In genomic region chr14:35374273-35374681, GRCh38 we compare ENCODE assay signal across 11 cellular contexts. TPM values are rescaled to one million over a fixed set of nuclear protein-coding genes. Genes with fewer than 3 reads are reported as not detected.
A peak's percentile ranks its signal among the peaks of the same experiment; 100 is the strongest.
DNase-seq lines count a peak whose midpoint lies in the region; ATAC-seq, FAIRE-seq and TF ChIP-seq lines count a peak whose summit lies in the region.
"Had no signal": no experiment of that assay in that cellular context is flagged by ENCODE, and none has a peak within 500 bp of the region (broad histone marks: within the 10 kb centered on the region; RNA-seq: fewer than 3 reads in every experiment).

No MANE protein-coding gene starts in this region.

- H3K27ac ChIP-seq in left ventricle myocardium inferior (replicated peaks) (no peak overlapping the region), K562 (ENCODE audit: extremely low read depth, low read depth, low read length) (peak overlapping the region; percentile 36; the same call in 2 of the 3 replicates), vagina (peak overlapping the region; percentile 69)
- H3K27ac ChIP-seq: cardiac muscle cell had no signal

- peak overlapping the region; percentile 81 for H2AFZ ChIP-seq in K562 (ENCODE audit: low read depth, low read length)

- intact Hi-C loops in Right ventricle myocardium superior (cut with DNase I) (no loop called here), left ventricle myocardium inferior (cut with micrococcal nuclease) (no loop called here), K562 (cut with micrococcal nuclease) (no loop called here), vagina (cut with DNase I) (no loop called here)
- intact Hi-C loops in activated T-helper 2 cell treated with anti-CD3 and anti-CD28 coated beads, Interferon-gamma antibody, Interleukin-2, Interleukin-4, amounts not matched to agents 10 μg/mL and 5 μg/mL and 100 μg/mL, durations not matched to agents 14 hours and 24 hours and 36 hours (cut with micrococcal nuclease) = no loop called here

- no peaks in the 10 kb centered on the region for H4K20me1 ChIP-seq in K562 (replicated peaks; ENCODE audit: control insufficient read depth, insufficient read depth, low read length)

- FAIRE-seq in K562 (lab: Jason Lieb, UNC) = peak; percentile 54

- H3K4me3 ChIP-seq in left ventricle myocardium inferior = no peak overlapping the region
- no peak overlapping the region for H3K4me3 ChIP-seq in K562
- no peak overlapping the region for H3K4me3 ChIP-seq in vagina
- H3K4me3 ChIP-seq: cardiac muscle cell, Peyer's patch had no signal

- no peak overlapping the region for H3K9ac ChIP-seq in K562 (ENCODE audit: insufficient read depth in 1 of 2, low read depth in 2 of 2, low read length in 2 of 2)

- peaks cover 2% of the 10 kb centered on the region for H3K27me3 Mint-ChIP-seq in endothelial cell (ENCODE audit: unreplicated experiment)
- no peaks in the 10 kb centered on the region for H3K27me3 Mint-ChIP-seq in activated T-helper 2 cell treated with anti-CD3 and anti-CD28 coated beads, Interferon-gamma antibody, Interleukin-2, Interleukin-4, amounts not matched to agents 10 μg/mL and 5 μg/mL and 100 μg/mL, durations not matched to agents 14 hours and 24 hours and 36 hours (ENCODE audit: low read depth)

- BruUV-seq in K562 (replicated peaks; lab: Mats Ljungman, UMichigan) = no TSS peak

- no peaks in the 10 kb centered on the region for H3K36me3 Mint-ChIP-seq in endothelial cell (ENCODE audit: low read depth, unreplicated experiment)
- H3K36me3 Mint-ChIP-seq in activated T-helper 2 cell treated with anti-CD3 and anti-CD28 coated beads, Interferon-gamma antibody, Interleukin-2, Interleukin-4, amounts not matched to agents 10 μg/mL and 5 μg/mL and 100 μg/mL, durations not matched to agents 14 hours and 24 hours and 36 hours (ENCODE audit: low read depth) = peaks cover 9% of the 10 kb centered on the region

- 35% methylated on average over 6 of the region's 7 CpGs for WGBS in K562 (ENCODE audit: insufficient coverage, low coverage, missing lambda C conversion rate)

- no peaks in the 10 kb centered on the region for H3K36me3 ChIP-seq in left ventricle myocardium inferior
- H3K36me3 ChIP-seq in K562 (ENCODE audit: control insufficient read depth, insufficient read depth, low read length) = no peaks in the 10 kb centered on the region
- H3K36me3 ChIP-seq in vagina = no peaks in the 10 kb centered on the region
- H3K36me3 ChIP-seq: cardiac muscle cell, Peyer's patch had no signal

- H3K27me3 ChIP-seq in left ventricle myocardium inferior (ENCODE audit: low read depth) (no peaks in the 10 kb centered on the region), K562 (ENCODE audit: control insufficient read depth in 2 of 2, insufficient read depth in 2 of 2, low read length in 2 of 2) (no peaks in the 10 kb centered on the region), vagina (no peaks in the 10 kb centered on the region)
- H3K27me3 ChIP-seq: cardiac muscle cell, Peyer's patch had no signal

- H3K9me1 ChIP-seq in K562 (ENCODE audit: control insufficient read depth, insufficient read depth, low read length) = no peaks in the 10 kb centered on the region

- H3K27ac Mint-ChIP-seq in endothelial cell (ENCODE audit: unreplicated experiment) = no peak overlapping the region
- no peak overlapping the region for H3K27ac Mint-ChIP-seq in activated T-helper 2 cell treated with anti-CD3 and anti-CD28 coated beads, Interferon-gamma antibody, Interleukin-2, Interleukin-4, amounts not matched to agents 10 μg/mL and 5 μg/mL and 100 μg/mL, durations not matched to agents 14 hours and 24 hours and 36 hours

- H3K9me3 ChIP-seq in left ventricle myocardium inferior (replicated peaks) = peaks cover 12% of the 10 kb centered on the region
- H3K9me3 ChIP-seq in K562 (replicated peaks; ENCODE audit: control insufficient read depth, insufficient read depth, low read depth, low read length) = 0 out of 2 replicates have a peak, but pooled peaks cover 2% of the 10 kb centered on the region
- no peaks in the 10 kb centered on the region for H3K9me3 ChIP-seq in vagina

- peaks cover 4% of the 10 kb centered on the region for H3K4me1 Mint-ChIP-seq in endothelial cell (ENCODE audit: unreplicated experiment)
- H3K4me1 Mint-ChIP-seq in activated T-helper 2 cell treated with anti-CD3 and anti-CD28 coated beads, Interferon-gamma antibody, Interleukin-2, Interleukin-4, amounts not matched to agents 10 μg/mL and 5 μg/mL and 100 μg/mL, durations not matched to agents 14 hours and 24 hours and 36 hours (ENCODE audit: low read depth) = no peaks in the 10 kb centered on the region

- CTCF ChIA-PET in K562 (lab: Yijun Ruan, JAX; ENCODE audit: low intra/inter-chr PET ratio) = no interaction called here

- no peak for TF ChIP-seq CTCF in left ventricle myocardium inferior (IDR thresholded peaks at IDR 0.05; ENCODE audit: borderline replicate concordance)
- no peak for TF ChIP-seq CTCF in K562 (IDR thresholded peaks at IDR 0.05 in 2 of 3, conservative IDR thresholded peaks at IDR 0.05 in 1 of 3; ENCODE audit: insufficient read depth in 2 of 3, low read depth in 1 of 3, low read length in 3 of 3)
- TF ChIP-seq CTCF in vagina (IDR thresholded peaks at IDR 0.05) = no peak
- TF ChIP-seq CTCF in endothelial cell (IDR thresholded peaks at IDR 0.05; ENCODE audit: unreplicated experiment) = no peak

- H3K4me1 ChIP-seq in left ventricle myocardium inferior (no peaks in the 10 kb centered on the region), K562 (replicated peaks in 1 of 2; ENCODE audit: control insufficient read depth in 2 of 2, insufficient read depth in 2 of 2, low read length in 2 of 2) (peaks cover 11 to 14% of the 10 kb centered on the region in 2 experiments; a peak in 4 of 5 replicates), vagina (peaks cover 15% of the 10 kb centered on the region)
- H3K4me1 ChIP-seq: Peyer's patch had no signal

- in situ Hi-C loops in K562 (cut with MboI) = no loop called here

- DNase-seq in Right ventricle myocardium superior = peak; percentile 42
- no peak for DNase-seq in left ventricle myocardium inferior
- no peak for DNase-seq in K562 (ENCODE audit: extremely low read depth in 1 of 4, low spot score in 3 of 4)
- DNase-seq in left lobe of liver (ENCODE audit: low spot score) = no peak
- peak in 1 of 2 donors; percentile 98 for DNase-seq in vagina (ENCODE audit: extremely low spot score in 2 of 2)
- no peak for DNase-seq in NK-92 (lab: John Stamatoyannopoulos, UW; ENCODE audit: unreplicated experiment)
- DNase-seq in endothelial cell (ENCODE audit: low spot score) = no peak
- DNase-seq in activated T-helper 2 cell treated with anti-CD3 and anti-CD28 coated beads, Interferon-gamma antibody, Interleukin-2, Interleukin-4, amounts not matched to agents 10 μg/mL and 5 μg/mL and 100 μg/mL, durations not matched to agents 14 hours and 24 hours and 36 hours (ENCODE audit: low spot score) = no peak
- DNase-seq: nucleus accumbens had no signal

- TF ChIP-seq POLR2A in K562 (conservative IDR thresholded peaks at IDR 0.05) = no peak
- TF ChIP-seq POLR2A in vagina (IDR thresholded peaks at IDR 0.05) = no peak

- no peak for TF ChIP-seq EP300 in K562 (IDR thresholded peaks at IDR 0.05; ENCODE audit: low read length)

- H3K9me3 Mint-ChIP-seq in endothelial cell (ENCODE audit: unreplicated experiment) = no peaks in the 10 kb centered on the region
- peaks cover 9% of the 10 kb centered on the region for H3K9me3 Mint-ChIP-seq in activated T-helper 2 cell treated with anti-CD3 and anti-CD28 coated beads, Interferon-gamma antibody, Interleukin-2, Interleukin-4, amounts not matched to agents 10 μg/mL and 5 μg/mL and 100 μg/mL, durations not matched to agents 14 hours and 24 hours and 36 hours

- no peak for TF ChIP-seq RAD21 in K562 (CRISPR knock-in tag; conservative IDR thresholded peaks at IDR 0.05 in 1 of 2, IDR thresholded peaks at IDR 0.05 in 1 of 2)

- POLR2A ChIA-PET in K562 (lab: Yijun Ruan, JAX) = interaction anchor here (0.6 to 1.7 kb wide), 3 partner anchors 14 to 820 kb away, joined by 3 to 4 read pairs (median 3); no protein-coding TSS in a partner anchor

- H3K4me2 ChIP-seq in K562 (ENCODE audit: insufficient read depth, low read length) = peak overlapping the region; percentile 21; the same call in 1 of the 2 replicates

- ATAC-seq in Right ventricle myocardium superior (ENCODE audit: poor library complexity) (peak; percentile 68), K562 (no peak), left lobe of liver (peak; percentile 51)

- H3K4me3 Mint-ChIP-seq in endothelial cell (ENCODE audit: unreplicated experiment) = no peak overlapping the region
- H3K4me3 Mint-ChIP-seq in activated T-helper 2 cell treated with anti-CD3 and anti-CD28 coated beads, Interferon-gamma antibody, Interleukin-2, Interleukin-4, amounts not matched to agents 10 μg/mL and 5 μg/mL and 100 μg/mL, durations not matched to agents 14 hours and 24 hours and 36 hours (ENCODE audit: low read depth) = no peak overlapping the region

- no peaks in the 10 kb centered on the region for H3K79me2 ChIP-seq in K562 (ENCODE audit: control insufficient read depth, insufficient read depth, low read length)

RNA-seq across cellular contexts. Expression of gene NFKBIA, which starts 30.3 kb away (rescaled TPM):
- 73.3 TPM for total RNA-seq in Right ventricle myocardium superior
- total RNA-seq in left ventricle myocardium inferior = 78.0 TPM
- total RNA-seq in K562 (2011; cell fraction: chromatin; rRNA removed; ENCODE audit: low replicate concordance) = 39.0 and 119 TPM in 2 replicates
- total RNA-seq in K562 (2011; cell fraction: nucleolus; rRNA removed) = 77.4 and 121 TPM in 2 replicates
- total RNA-seq in K562 (2011; cell fraction: nucleoplasm; rRNA removed) = 50.6 and 60.0 TPM in 2 replicates
- 20.9 and 39.6 TPM in 2 replicates for total RNA-seq in K562 (2014; rRNA removed)
- total RNA-seq in K562 (2014; rRNA removed; fragmentation: Illumina TruSeq; extraction: Trizol) = 16.7 and 17.7 TPM in 2 replicates
- total RNA-seq in K562 (2015; rRNA removed; fragmentation: Illumina TruSeq; extraction: Trizol) = 31.8 and 34.5 TPM in 2 replicates
- total RNA-seq in K562 (2021) = 21.3 and 22.7 TPM in 2 replicates
- 15.0 and 23.8 TPM in 2 replicates for polyA plus RNA-seq in K562 (2011; rRNA removed)
- 17.5 and 26.1 TPM in 2 replicates for polyA plus RNA-seq in K562 (2011; cell fraction: cytosol; rRNA removed)
- polyA plus RNA-seq in K562 (2011; cell fraction: nucleus; rRNA removed) = 75.3 and 106 TPM in 2 replicates
- 23.5 and 32.0 TPM in 2 replicates for polyA plus RNA-seq in K562 (2012)
- polyA plus RNA-seq in K562 (2014; fragmentation: Illumina TruSeq; extraction: Trizol) = 23.8 and 24.4 TPM in 2 replicates
- 1 to 10 TPM; 6.9 to 8.8 TPM for polyA plus RNA-seq in K562 (2014; fragmentation: Nextera tagmentation; extraction: Ambion mirVana)
- 15.3 and 18.2 TPM in 2 replicates for polyA plus RNA-seq in K562 (2014; rRNA removed)
- 19.5 and 24.3 TPM in 2 replicates for polyA minus RNA-seq in K562 (2011; rRNA and poly(A)+ RNA removed)
- 17.6 and 21.0 TPM in 2 replicates for polyA minus RNA-seq in K562 (2011; cell fraction: cytosol; rRNA and poly(A)+ RNA removed)
- 67.9 and 90.0 TPM in 2 replicates for polyA minus RNA-seq in K562 (2011; cell fraction: nucleus; rRNA and poly(A)+ RNA removed)
- total RNA-seq in left lobe of liver = 116 TPM
- total RNA-seq in vagina = 1,179 TPM
- total RNA-seq in endothelial cell (ENCODE audit: unreplicated experiment) = 41.9 TPM
- 386 and 390 TPM in 2 replicates for total RNA-seq in activated T-helper 2 cell treated with anti-CD3 and anti-CD28 coated beads, Interferon-gamma antibody, Interleukin-2, Interleukin-4, amounts not matched to agents 10 μg/mL and 5 μg/mL and 100 μg/mL, durations not matched to agents 14 hours and 24 hours and 36 hours
